8 cellular contexts compared by ENCODE assay signal in the genomic region with DNA sequence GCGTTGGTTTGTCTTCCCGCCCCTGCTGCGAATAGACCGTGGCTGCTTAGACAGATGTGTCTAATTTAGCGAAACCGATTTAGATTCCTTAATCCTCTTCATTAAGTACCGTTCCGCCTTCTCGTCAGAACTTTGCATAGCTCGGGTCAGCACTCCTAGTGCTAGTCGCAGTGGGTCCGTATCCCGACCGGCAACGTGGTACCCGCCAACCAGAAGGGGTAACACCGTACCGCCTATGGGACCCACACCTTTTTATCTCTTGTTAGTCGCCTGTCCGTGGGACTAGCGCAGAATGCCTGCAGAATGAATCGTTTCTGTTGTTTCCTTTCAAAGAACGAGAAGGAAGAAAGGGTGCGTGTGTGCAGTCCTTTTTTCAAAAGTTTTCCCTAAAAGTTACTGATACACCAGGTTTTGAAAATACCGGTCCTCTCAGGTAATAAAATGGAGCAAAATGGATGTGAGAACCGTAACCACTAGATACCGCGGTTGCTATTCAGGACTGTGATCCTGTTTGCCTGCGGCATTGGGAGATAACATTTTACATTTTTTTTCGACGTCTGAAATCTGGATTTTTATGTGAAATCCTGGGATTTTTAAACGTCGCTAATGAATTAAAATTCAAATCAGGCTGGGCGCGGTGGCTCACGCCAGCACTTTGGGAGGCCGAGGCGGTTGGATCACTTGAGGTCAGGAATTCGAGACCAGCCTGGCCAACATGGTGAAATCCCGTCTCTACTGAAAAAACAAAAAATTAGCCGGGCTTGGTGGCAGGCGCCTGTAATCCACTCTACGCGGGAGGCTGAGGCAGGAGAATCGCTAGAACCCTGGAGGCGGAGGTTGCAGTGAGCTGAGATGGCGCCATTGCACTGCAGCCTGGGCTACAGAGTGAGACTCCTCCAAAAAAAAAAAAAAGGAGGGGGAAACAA. TPM values are rescaled to one million over a fixed set of nuclear protein-coding genes. Genes with fewer than 3 reads are reported as not detected.
DNase-seq lines count a peak whose midpoint lies in the region; ATAC-seq and TF ChIP-seq lines count a peak whose summit lies in the region.

No MANE protein-coding gene starts in this region.

- H3K27me3 Mint-ChIP-seq in progenitor cell of endocrine pancreas = no peaks in the 10 kb centered on the region

- TF ChIP-seq CTCF in esophagus squamous epithelium (IDR thresholded peaks at IDR 0.05) (peak in 1 of 6 experiments; percentile 3), progenitor cell of endocrine pancreas (IDR thresholded peaks at IDR 0.05; ENCODE audit: unreplicated experiment) (no peak)

- H3K4me3 Mint-ChIP-seq in progenitor cell of endocrine pancreas (ENCODE audit: low read depth) = peak overlapping the region; percentile 99

- peak overlapping the region; percentile 100 for H3K27ac Mint-ChIP-seq in progenitor cell of endocrine pancreas

- peak overlapping the region; percentile 96 to 100 (median 99) for H3K27ac ChIP-seq in esophagus squamous epithelium

- H3K36me3 ChIP-seq in esophagus squamous epithelium = peaks cover 0 to 25% (median 14%) of the 10 kb centered on the region in 3 donors

- ATAC-seq in HG02678 (IDR thresholded peaks at IDR 0.05; ENCODE audit: unreplicated experiment) = peak; percentile 27

- peaks cover 15 to 43% (median 33%) of the 10 kb centered on the region in 3 donors for H3K4me1 ChIP-seq in esophagus squamous epithelium

- H3K4me1 Mint-ChIP-seq in progenitor cell of endocrine pancreas (ENCODE audit: low read depth) = peaks cover 31% of the 10 kb centered on the region

- WGBS in esophagus squamous epithelium, 2 donors = 26 to 28% methylated on average over 44 to 46 of the region's 47 CpGs

- H3K27me3 ChIP-seq in esophagus squamous epithelium = no peaks in the 10 kb centered on the region

- intact Hi-C loops in esophagus squamous epithelium (cut with DNase I) = loop anchor here (5.0 kb wide), 2 partner anchors 74 to 104 kb away; partner anchors contain the start of gene DYNLL2

- TF ChIP-seq POLR2A in Raji (IDR thresholded peaks at IDR 0.05; ENCODE audit: insufficient read depth, low read depth, low read length) (peak; percentile 73), esophagus squamous epithelium (IDR thresholded peaks at IDR 0.05) (no peak)

- no peaks in the 10 kb centered on the region for H3K9me3 ChIP-seq in esophagus squamous epithelium

- H3K4me3 ChIP-seq in esophagus squamous epithelium = peak overlapping the region; percentile 76 to 100 (median 92)

- no peaks in the 10 kb centered on the region for H3K9me3 Mint-ChIP-seq in progenitor cell of endocrine pancreas (ENCODE audit: low read depth)

- peak; percentile 31 for DNase-seq in NCI-H1436 (lab: John Stamatoyannopoulos, UW)
- no peak for DNase-seq in NCI-H1436 treated with DMSO at 0.1 percent for 48 hours (lab: John Stamatoyannopoulos, UW)
- no peak for DNase-seq in esophagus squamous epithelium (lab: John Stamatoyannopoulos, UW)
- DNase-seq in progenitor cell of endocrine pancreas (ENCODE audit: low spot score, unreplicated experiment) = no peak
- no peak for DNase-seq in NCI-H1694 (lab: John Stamatoyannopoulos, UW)
- no peak for DNase-seq in DMS79 (lab: John Stamatoyannopoulos, UW)

- peaks cover 25% of the 10 kb centered on the region for H3K36me3 Mint-ChIP-seq in progenitor cell of endocrine pancreas (ENCODE audit: insufficient read depth)

RNA-seq across cellular contexts. Expression of gene SRSF1, which starts 1.0 kb away (rescaled TPM):
- total RNA-seq in esophagus squamous epithelium (100 to 1,000 TPM; 134 to 223 (median 200) TPM), progenitor cell of endocrine pancreas (319 and 326 TPM in 2 replicates)

RNA-seq across cellular contexts. Expression of gene VEZF1, which starts 20.0 kb away (rescaled TPM):
- 10 to 100 TPM; 20.3 to 61.4 (median 27.4) TPM for total RNA-seq in esophagus squamous epithelium
- total RNA-seq in progenitor cell of endocrine pancreas = 103 and 110 TPM in 2 replicates

RNA-seq across cellular contexts. Expression of gene CUEDC1, which starts 52.8 kb away (rescaled TPM):
- 10 to 100 TPM in 3 of 4 donors, 1 to 10 TPM in 1; 7.4 to 27.3 (median 18.4) TPM for total RNA-seq in esophagus squamous epithelium
- 29.2 and 30.8 TPM in 2 replicates for total RNA-seq in progenitor cell of endocrine pancreas
